ENCODE assay signal across 20 cellular contexts in the genomic region with DNA sequence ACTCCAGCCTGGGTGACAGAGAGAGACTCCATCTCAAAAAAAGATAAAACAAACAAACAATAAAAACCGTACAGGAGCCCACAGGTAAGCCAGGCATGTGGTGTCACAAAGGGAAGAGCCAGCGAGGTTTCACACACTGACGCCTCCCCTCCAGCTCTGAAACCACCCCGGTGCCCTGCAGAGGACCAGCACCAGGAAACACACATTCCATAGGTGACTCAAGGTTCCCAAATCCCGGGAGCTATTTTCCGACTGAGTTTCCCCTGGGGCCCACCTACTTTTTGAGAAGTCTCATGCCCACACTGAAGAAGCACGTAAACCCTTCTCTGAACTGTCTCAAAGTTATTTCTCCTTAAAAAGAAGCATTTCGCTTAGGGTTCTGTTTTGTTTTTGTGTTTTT. TPM values are rescaled to one million over a fixed set of nuclear protein-coding genes. Genes with fewer than 3 reads are reported as not detected.
DNase-seq lines count a peak whose midpoint lies in the region; ATAC-seq and TF ChIP-seq lines count a peak whose summit lies in the region.
"Had no signal": no experiment of that assay in that cellular context is flagged by ENCODE, and none has a peak within 500 bp of the region (broad histone marks: within the 10 kb centered on the region; RNA-seq: fewer than 3 reads in every experiment).

No MANE protein-coding gene starts in this region.

- ATAC-seq in WTC11 (no peak), right lobe of liver (no peak)

- H3K4me3 ChIP-seq in tibial artery: no peak overlapping the region
- H3K4me3 ChIP-seq in right lobe of liver: no peak overlapping the region
- H3K4me3 ChIP-seq: HAP-1, SK-N-MC had no signal

- TF ChIP-seq CTCF in C4-2B (conservative IDR thresholded peaks at IDR 0.05) (no peak), WTC11 (IDR thresholded peaks at IDR 0.05) (no peak), nephron progenitor cell (IDR thresholded peaks at IDR 0.05) (no peak), tibial artery (IDR thresholded peaks at IDR 0.05) (no peak), right lobe of liver (IDR thresholded peaks at IDR 0.05) (no peak)

- no peak for TF ChIP-seq POLR2A in right lobe of liver (IDR thresholded peaks at IDR 0.05)

- DNase-seq in HT-29 (ENCODE audit: low spot score) (peak; percentile 32), WTC11 (ENCODE audit: low spot score) (no peak), nephron progenitor cell (no peak), NCI-H2227 treated with DMSO at 0.1 percent for 48 hours (lab: John Stamatoyannopoulos, UW) (no peak), tibial artery (no peak), right lobe of liver (no peak)
- DNase-seq: CD4-positive, alpha-beta T cell; COR-L47; DMS 273 treated with DMSO at 0.1 percent for 48 hours; DND-41; NCI-H1694; NCI-H2081; NCI-H2171; NCI-H524 treated with DMSO at 0.1 percent for 48 hours; RPMI8226; SHP77 had no signal

- H3K9me3 ChIP-seq in tibial artery (no peaks in the 10 kb centered on the region), right lobe of liver (no peaks in the 10 kb centered on the region)
- H3K9me3 ChIP-seq: HAP-1 had no signal

- H3K27me3 Mint-ChIP-seq in WTC11 (ENCODE audit: low read depth) (no peaks in the 10 kb centered on the region), nephron progenitor cell (ENCODE audit: low read depth, poor library complexity) (peaks cover 9% of the 10 kb centered on the region)
- H3K27me3 Mint-ChIP-seq: CD4-positive, alpha-beta T cell had no signal

- H3K27me3 ChIP-seq in tibial artery (peaks cover 0 to 3% of the 10 kb centered on the region in 2 donors), right lobe of liver (no peaks in the 10 kb centered on the region)

- intact Hi-C loops in tibial artery (cut with DNase I; ENCODE audit: low total_unique reads) (no loop called here), right lobe of liver (cut with DNase I) (no loop called here)

- H3K4me1 ChIP-seq in tibial artery: no peaks in the 10 kb centered on the region
- H3K4me1 ChIP-seq in right lobe of liver: peaks cover 0 to 20% (median 6%) of the 10 kb centered on the region in 4 donors
- H3K4me1 ChIP-seq: HAP-1 had no signal

- peak overlapping the region; percentile 70 for H3K27ac Mint-ChIP-seq in WTC11
- peak overlapping the region; percentile 32 for H3K27ac Mint-ChIP-seq in nephron progenitor cell
- H3K27ac Mint-ChIP-seq: CD4-positive, alpha-beta T cell; IgD-negative memory B cell had no signal

- H3K4me1 Mint-ChIP-seq in WTC11 (peaks cover 29% of the 10 kb centered on the region), nephron progenitor cell (peaks cover 12% of the 10 kb centered on the region)
- H3K4me1 Mint-ChIP-seq: IgD-negative memory B cell had no signal

- 76% methylated on average over 5 of the region's 8 CpGs for WGBS in right lobe of liver (ENCODE audit: insufficient coverage, low coverage, low lambda C conversion rate, missing lambda C conversion rate)

- POLR2A ChIA-PET in WTC11 (lab: Charles Lee): no interaction called here

- H3K36me3 Mint-ChIP-seq in WTC11 (peaks cover 46% of the 10 kb centered on the region), nephron progenitor cell (ENCODE audit: low read depth) (peaks cover 8% of the 10 kb centered on the region)

- no peak overlapping the region for H3K4me3 Mint-ChIP-seq in WTC11
- no peak overlapping the region for H3K4me3 Mint-ChIP-seq in nephron progenitor cell
- H3K4me3 Mint-ChIP-seq: CD4-positive, alpha-beta T cell; IgD-negative memory B cell had no signal

- H3K36me3 ChIP-seq in tibial artery: no peaks in the 10 kb centered on the region
- no peaks in the 10 kb centered on the region for H3K36me3 ChIP-seq in right lobe of liver
- H3K36me3 ChIP-seq: HAP-1 had no signal

- H3K27ac ChIP-seq in C4-2B (peak overlapping the region; percentile 100), tibial artery (no peak overlapping the region), right lobe of liver (no peak overlapping the region)
- H3K27ac ChIP-seq: SK-N-MC had no signal

- H3K9me3 Mint-ChIP-seq in WTC11: peaks cover 10% of the 10 kb centered on the region
- H3K9me3 Mint-ChIP-seq in nephron progenitor cell: peaks cover 22% of the 10 kb centered on the region
- H3K9me3 Mint-ChIP-seq: CD4-positive, alpha-beta T cell; IgD-negative memory B cell had no signal

- CTCF ChIA-PET in WTC11 (lab: Charles Lee): no interaction called here

TF ChIP-seq in WTC11, 78 proteins besides CTCF, POLR2A, EP300 and RAD21 (continues in another document):
- TF ChIP-seq SOX15 (CRISPR knock-in tag; IDR thresholded peaks at IDR 0.05): no peak
- TF ChIP-seq, protein P1, sequence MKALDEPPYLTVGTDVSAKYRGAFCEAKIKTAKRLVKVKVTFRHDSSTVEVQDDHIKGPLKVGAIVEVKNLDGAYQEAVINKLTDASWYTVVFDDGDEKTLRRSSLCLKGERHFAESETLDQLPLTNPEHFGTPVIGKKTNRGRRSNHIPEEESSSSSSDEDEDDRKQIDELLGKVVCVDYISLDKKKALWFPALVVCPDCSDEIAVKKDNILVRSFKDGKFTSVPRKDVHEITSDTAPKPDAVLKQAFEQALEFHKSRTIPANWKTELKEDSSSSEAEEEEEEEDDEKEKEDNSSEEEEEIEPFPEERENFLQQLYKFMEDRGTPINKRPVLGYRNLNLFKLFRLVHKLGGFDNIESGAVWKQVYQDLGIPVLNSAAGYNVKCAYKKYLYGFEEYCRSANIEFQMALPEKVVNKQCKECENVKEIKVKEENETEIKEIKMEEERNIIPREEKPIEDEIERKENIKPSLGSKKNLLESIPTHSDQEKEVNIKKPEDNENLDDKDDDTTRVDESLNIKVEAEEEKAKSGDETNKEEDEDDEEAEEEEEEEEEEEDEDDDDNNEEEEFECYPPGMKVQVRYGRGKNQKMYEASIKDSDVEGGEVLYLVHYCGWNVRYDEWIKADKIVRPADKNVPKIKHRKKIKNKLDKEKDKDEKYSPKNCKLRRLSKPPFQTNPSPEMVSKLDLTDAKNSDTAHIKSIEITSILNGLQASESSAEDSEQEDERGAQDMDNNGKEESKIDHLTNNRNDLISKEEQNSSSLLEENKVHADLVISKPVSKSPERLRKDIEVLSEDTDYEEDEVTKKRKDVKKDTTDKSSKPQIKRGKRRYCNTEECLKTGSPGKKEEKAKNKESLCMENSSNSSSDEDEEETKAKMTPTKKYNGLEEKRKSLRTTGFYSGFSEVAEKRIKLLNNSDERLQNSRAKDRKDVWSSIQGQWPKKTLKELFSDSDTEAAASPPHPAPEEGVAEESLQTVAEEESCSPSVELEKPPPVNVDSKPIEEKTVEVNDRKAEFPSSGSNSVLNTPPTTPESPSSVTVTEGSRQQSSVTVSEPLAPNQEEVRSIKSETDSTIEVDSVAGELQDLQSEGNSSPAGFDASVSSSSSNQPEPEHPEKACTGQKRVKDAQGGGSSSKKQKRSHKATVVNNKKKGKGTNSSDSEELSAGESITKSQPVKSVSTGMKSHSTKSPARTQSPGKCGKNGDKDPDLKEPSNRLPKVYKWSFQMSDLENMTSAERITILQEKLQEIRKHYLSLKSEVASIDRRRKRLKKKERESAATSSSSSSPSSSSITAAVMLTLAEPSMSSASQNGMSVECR (CRISPR knock-in tag; IDR thresholded peaks at IDR 0.05; ENCODE audit: borderline replicate concordance): no peak
- TF ChIP-seq, protein P2, sequence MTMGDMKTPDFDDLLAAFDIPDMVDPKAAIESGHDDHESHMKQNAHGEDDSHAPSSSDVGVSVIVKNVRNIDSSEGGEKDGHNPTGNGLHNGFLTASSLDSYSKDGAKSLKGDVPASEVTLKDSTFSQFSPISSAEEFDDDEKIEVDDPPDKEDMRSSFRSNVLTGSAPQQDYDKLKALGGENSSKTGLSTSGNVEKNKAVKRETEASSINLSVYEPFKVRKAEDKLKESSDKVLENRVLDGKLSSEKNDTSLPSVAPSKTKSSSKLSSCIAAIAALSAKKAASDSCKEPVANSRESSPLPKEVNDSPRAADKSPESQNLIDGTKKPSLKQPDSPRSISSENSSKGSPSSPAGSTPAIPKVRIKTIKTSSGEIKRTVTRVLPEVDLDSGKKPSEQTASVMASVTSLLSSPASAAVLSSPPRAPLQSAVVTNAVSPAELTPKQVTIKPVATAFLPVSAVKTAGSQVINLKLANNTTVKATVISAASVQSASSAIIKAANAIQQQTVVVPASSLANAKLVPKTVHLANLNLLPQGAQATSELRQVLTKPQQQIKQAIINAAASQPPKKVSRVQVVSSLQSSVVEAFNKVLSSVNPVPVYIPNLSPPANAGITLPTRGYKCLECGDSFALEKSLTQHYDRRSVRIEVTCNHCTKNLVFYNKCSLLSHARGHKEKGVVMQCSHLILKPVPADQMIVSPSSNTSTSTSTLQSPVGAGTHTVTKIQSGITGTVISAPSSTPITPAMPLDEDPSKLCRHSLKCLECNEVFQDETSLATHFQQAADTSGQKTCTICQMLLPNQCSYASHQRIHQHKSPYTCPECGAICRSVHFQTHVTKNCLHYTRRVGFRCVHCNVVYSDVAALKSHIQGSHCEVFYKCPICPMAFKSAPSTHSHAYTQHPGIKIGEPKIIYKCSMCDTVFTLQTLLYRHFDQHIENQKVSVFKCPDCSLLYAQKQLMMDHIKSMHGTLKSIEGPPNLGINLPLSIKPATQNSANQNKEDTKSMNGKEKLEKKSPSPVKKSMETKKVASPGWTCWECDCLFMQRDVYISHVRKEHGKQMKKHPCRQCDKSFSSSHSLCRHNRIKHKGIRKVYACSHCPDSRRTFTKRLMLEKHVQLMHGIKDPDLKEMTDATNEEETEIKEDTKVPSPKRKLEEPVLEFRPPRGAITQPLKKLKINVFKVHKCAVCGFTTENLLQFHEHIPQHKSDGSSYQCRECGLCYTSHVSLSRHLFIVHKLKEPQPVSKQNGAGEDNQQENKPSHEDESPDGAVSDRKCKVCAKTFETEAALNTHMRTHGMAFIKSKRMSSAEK (CRISPR knock-in tag; IDR thresholded peaks at IDR 0.05; ENCODE audit: borderline replicate concordance): no peak

RNA-seq across cellular contexts. Expression of a gene that starts 40.3 kb away (rescaled TPM):
- 89.9 and 102 TPM in 2 replicates for total RNA-seq in HT-29 (2014; rRNA removed; shearing (Covaris generic))
- total RNA-seq in WTC11 (2021) (21.1 to 26.5 TPM (median 25.8 TPM) in 3 replicates), right lobe of liver (10 to 100 TPM in 5 of 6 experiments, 1 to 10 TPM in 1; 8.7 to 18.1 (median 16.4) TPM)

RNA-seq across cellular contexts. Expression of a gene that starts 52.4 kb away (rescaled TPM):
- 5.7 and 5.8 TPM in 2 replicates for total RNA-seq in HT-29 (2014; rRNA removed; shearing (Covaris generic))
- 5.2 to 6.2 TPM (median 5.3 TPM) in 3 replicates for total RNA-seq in WTC11 (2021)
- 1 to 10 TPM in 2 of 6 experiments, under 1 TPM in 3, not detected in 1; 0.51 to 1.7 (median 0.98) TPM for total RNA-seq in right lobe of liver

RNA-seq across cellular contexts. Expression of a gene that starts 52.6 kb away (rescaled TPM):
- total RNA-seq in HT-29 (2014; rRNA removed; shearing (Covaris generic)): 26.2 and 30.3 TPM in 2 replicates
- total RNA-seq in WTC11 (2021) (21.1 to 22.5 TPM (median 21.6 TPM) in 3 replicates), right lobe of liver (1 to 10 TPM; 2.9 to 5.7 (median 4.7) TPM)

RNA-seq across cellular contexts. Expression of a gene that starts 56.6 kb away (rescaled TPM):
- total RNA-seq in HT-29 (2014; rRNA removed; shearing (Covaris generic)): 10.8 and 13.6 TPM in 2 replicates
- total RNA-seq in WTC11 (2021) (8.6 to 10.7 TPM (median 9.3 TPM) in 3 replicates), right lobe of liver (1 to 10 TPM; 2.5 to 3.9 (median 3.1) TPM)
